10 cellular contexts compared by ENCODE assay signal in genomic region chr9:100111235-100111634, GRCh38. TPM values are rescaled to one million over a fixed set of nuclear protein-coding genes. Genes with fewer than 3 reads are reported as not detected.
DNase-seq lines count a peak whose midpoint lies in the region; ATAC-seq, FAIRE-seq and TF ChIP-seq lines count a peak whose summit lies in the region.
"Had no signal": no experiment of that assay in that cellular context is flagged by ENCODE, and none has a peak within 500 bp of the region (broad histone marks: within the 10 kb centered on the region; RNA-seq: fewer than 3 reads in every experiment).

No MANE protein-coding gene starts in this region.

- H3K4me2 ChIP-seq in mammary epithelial cell (ENCODE audit: insufficient read depth, low read depth, low read length), result peak overlapping the region; percentile 14
- H3K4me2 ChIP-seq: BLaER1 treated with 17β-estradiol and CSF1 and Interleukin-3, amounts not matched to agents 10 nM and 100 nM had no signal

- intact Hi-C loops in mammary epithelial cell (cut with micrococcal nuclease) (no loop called here), kidney (cut with DNase I) (no loop called here), upper lobe of right lung (cut with DNase I) (no loop called here)

- no peaks in the 10 kb centered on the region for H3K27me3 ChIP-seq in mammary epithelial cell (ENCODE audit: insufficient read depth, low read length)
- H3K27me3 ChIP-seq in upper lobe of right lung, result no peaks in the 10 kb centered on the region
- H3K27me3 ChIP-seq: BLaER1 treated with 17β-estradiol and CSF1 and Interleukin-3, amounts not matched to agents 10 nM and 100 nM had no signal

- H3K36me3 ChIP-seq in mammary epithelial cell (ENCODE audit: insufficient read depth, low read length) (peaks cover 10% of the 10 kb centered on the region), kidney (ENCODE audit: control insufficient read depth in 1 of 2, insufficient read depth in 2 of 2, low read length in 2 of 2) (peaks cover 4 to 9% of the 10 kb centered on the region in 2 donors), upper lobe of right lung (peaks cover 51% of the 10 kb centered on the region)

- no peak overlapping the region for H3K4me3 ChIP-seq in mammary epithelial cell (replicated peaks in 1 of 3; ENCODE audit: insufficient read depth in 1 of 3, low read depth in 2 of 3, low read length in 3 of 3)
- no peak overlapping the region for H3K4me3 ChIP-seq in kidney (ENCODE audit: low read length in 2 of 2)
- no peak overlapping the region for H3K4me3 ChIP-seq in upper lobe of right lung
- H3K4me3 ChIP-seq: BLaER1 treated with 17β-estradiol and CSF1 and Interleukin-3, amounts not matched to agents 10 nM and 100 nM had no signal

- no peak overlapping the region for H2AFZ ChIP-seq in mammary epithelial cell (ENCODE audit: low read depth, low read length)

- TF ChIP-seq CTCF in mammary epithelial cell (conservative IDR thresholded peaks at IDR 0.05 in 1 of 2, IDR thresholded peaks at IDR 0.05 in 1 of 2; ENCODE audit: extremely low read depth in 1 of 2, insufficient read depth in 1 of 2, low read depth in 1 of 2, low read length in 2 of 2), result no peak
- TF ChIP-seq CTCF in kidney (IDR thresholded peaks at IDR 0.05; ENCODE audit: borderline replicate concordance, extremely low read depth, insufficient read depth), result no peak
- TF ChIP-seq CTCF in upper lobe of right lung (IDR thresholded peaks at IDR 0.05), result no peak

- no peaks in the 10 kb centered on the region for H4K20me1 ChIP-seq in mammary epithelial cell (ENCODE audit: insufficient read depth, low read length)
- H4K20me1 ChIP-seq: BLaER1 treated with 17β-estradiol and CSF1 and Interleukin-3, amounts not matched to agents 10 nM and 100 nM had no signal

- H3K9me3 ChIP-seq in mammary epithelial cell (replicated peaks; ENCODE audit: insufficient read depth, low read length) (no peaks in the 10 kb centered on the region), kidney (ENCODE audit: control insufficient read depth in 1 of 2, low read length in 2 of 2) (no peaks in the 10 kb centered on the region), upper lobe of right lung (no peaks in the 10 kb centered on the region)
- H3K9me3 ChIP-seq: BLaER1 treated with 17β-estradiol and CSF1 and Interleukin-3, amounts not matched to agents 10 nM and 100 nM had no signal

- H3K9ac ChIP-seq in mammary epithelial cell (ENCODE audit: insufficient read depth, low read length), result no peak overlapping the region
- no peak overlapping the region for H3K9ac ChIP-seq in kidney (ENCODE audit: low read length in 2 of 2)
- H3K9ac ChIP-seq: BLaER1 treated with 17β-estradiol and CSF1 and Interleukin-3, amounts not matched to agents 10 nM and 100 nM had no signal

- H3K79me2 ChIP-seq in mammary epithelial cell (ENCODE audit: insufficient read depth, low read length), result peaks cover 2% of the 10 kb centered on the region

- H3K4me1 ChIP-seq in mammary epithelial cell (ENCODE audit: insufficient read depth, low read length) (peaks cover 12% of the 10 kb centered on the region), kidney (ENCODE audit: control insufficient read depth in 1 of 2, insufficient read depth in 1 of 2, low read depth in 1 of 2, low read length in 2 of 2) (peaks cover 4 to 6% of the 10 kb centered on the region in 2 donors), upper lobe of right lung (peaks cover 9% of the 10 kb centered on the region)

- no TSS peak for BruUV-seq in mammary epithelial cell (replicated peaks; lab: Mats Ljungman, UMichigan)

- FAIRE-seq in kidney (lab: Jason Lieb, UNC), result peak; percentile 62

- in situ Hi-C loops in mammary epithelial cell (cut with MboI; ENCODE audit: low sequenced_read_pairs in 2 of 2), result no loop called here

- CTCF ChIA-PET in mammary epithelial cell (lab: Charles Lee; ENCODE audit: low non-redundant PET), result no interaction called here

- peak; percentile 15 to 51 for DNase-seq in NCI-H526 (lab: John Stamatoyannopoulos, UW)
- no peak for DNase-seq in NCI-H526 treated with DMSO at 0.1 percent for 48 hours (lab: John Stamatoyannopoulos, UW)
- DNase-seq in mammary epithelial cell, result peak; percentile 94
- DNase-seq in kidney, result peak; percentile 94
- DNase-seq in upper lobe of right lung, result peak; percentile 82
- no peak for DNase-seq in NCI-H2227 (lab: John Stamatoyannopoulos, UW; ENCODE audit: unreplicated experiment)
- DNase-seq in activated CD4-positive, alpha-beta T cell treated with anti-CD3 and anti-CD28 coated beads for 48 hours, result no peak
- DNase-seq: activated T-cell treated with anti-CD3 and anti-CD28 coated beads for 4 hours had no signal

- 41% methylated on average over 4 of the region's 4 CpGs for WGBS in mammary epithelial cell (ENCODE audit: low coverage, missing lambda C conversion rate)

- H3K27ac ChIP-seq in mammary epithelial cell (ENCODE audit: insufficient read depth, low read depth, low read length) (no peak overlapping the region), kidney (ENCODE audit: low read depth in 2 of 2, low read length in 2 of 2) (no peak overlapping the region), upper lobe of right lung (no peak overlapping the region)
- H3K27ac ChIP-seq: BLaER1 treated with 17β-estradiol and CSF1 and Interleukin-3, amounts not matched to agents 10 nM and 100 nM had no signal

- dilution Hi-C loops in mammary epithelial cell (cut with HindIII; ENCODE audit: low sequenced_read_pairs), result no loop called here

- ATAC-seq in upper lobe of right lung (peak; percentile 88), HG02642 (IDR thresholded peaks at IDR 0.05; ENCODE audit: poor library complexity, unreplicated experiment) (no peak)

RNA-seq across cellular contexts. Expression of gene INVS, which starts 12.2 kb away (rescaled TPM):
- total RNA-seq in mammary epithelial cell (10 to 100 TPM; 21.0 to 22.8 TPM), kidney (19.7 TPM), upper lobe of right lung (22.2 TPM)
- polyA plus RNA-seq in mammary epithelial cell (9.7 TPM), kidney (ENCODE audit: insufficient read depth, low read depth, low replicate concordance) (7.1 TPM)
- 33.1 TPM for polyA minus RNA-seq in mammary epithelial cell

RNA-seq across cellular contexts. Expression of gene ERP44, which starts 12.4 kb away (rescaled TPM):
- 10 to 100 TPM; 11.0 to 16.9 TPM for total RNA-seq in mammary epithelial cell
- polyA plus RNA-seq in mammary epithelial cell, result 8.2 TPM
- polyA minus RNA-seq in mammary epithelial cell, result 10.1 TPM
- total RNA-seq in kidney, result 22.3 TPM
- polyA plus RNA-seq in kidney (ENCODE audit: insufficient read depth, low read depth, low replicate concordance), result 24.1 TPM
- total RNA-seq in upper lobe of right lung, result 27.0 TPM

Comparison
In these comparisons a context has a peak if more than half of its experiments do, and no peak if none do; other contexts are left out.
1. DNase-seq: peak in NCI-H526 (2 of 2), mammary epithelial cell (single experiment), kidney (single experiment) and upper lobe of right lung (single experiment); none in NCI-H526 treated with DMSO at 0.1 percent for 48 hours (single experiment), NCI-H2227 (single experiment) and activated CD4-positive, alpha-beta T cell treated with anti-CD3 and anti-CD28 coated beads for 48 hours (single experiment).